ENCODE assay signal across 8 cellular contexts in genomic region chr16:22191966-22192260, GRCh38. TPM values are rescaled to one million over a fixed set of nuclear protein-coding genes. Genes with fewer than 3 reads are reported as not detected.
DNase-seq lines count a peak whose midpoint lies in the region; ATAC-seq and TF ChIP-seq lines count a peak whose summit lies in the region.

No MANE protein-coding gene starts in this region.

- TF ChIP-seq CTCF in upper lobe of right lung (IDR thresholded peaks at IDR 0.05) = no peak

- H3K9ac ChIP-seq in mucosa of stomach (ENCODE audit: low read length) = peak overlapping the region; percentile 81

- H3K4me3 ChIP-seq in mucosa of stomach (ENCODE audit: low read length) (peak overlapping the region; percentile 48), upper lobe of right lung (peak overlapping the region; percentile 55)

- H3K27me3 ChIP-seq in mucosa of stomach (ENCODE audit: control insufficient read depth, insufficient read depth, low read length) = no peaks in the 10 kb centered on the region
- no peaks in the 10 kb centered on the region for H3K27me3 ChIP-seq in upper lobe of right lung

- peak; percentile 49 for DNase-seq in DMS53 (lab: John Stamatoyannopoulos, UW)
- no peak for DNase-seq in DMS53 treated with DMSO at 0.1 percent for 48 hours (lab: John Stamatoyannopoulos, UW; ENCODE audit: unreplicated experiment)
- peak; percentile 32 for DNase-seq in SK-MEL-5 (ENCODE audit: low read depth, low spot score)
- peak in 11 of 61 donors; percentile 1 to 35 (median 18) for DNase-seq in caudate nucleus (lab: John Stamatoyannopoulos, UW)
- DNase-seq in upper lobe of right lung = no peak

- peaks cover 45% of the 10 kb centered on the region for H3K4me1 ChIP-seq in mucosa of stomach (ENCODE audit: control insufficient read depth, insufficient read depth, low read length)
- H3K4me1 ChIP-seq in upper lobe of right lung = peaks cover 36% of the 10 kb centered on the region

- no peaks in the 10 kb centered on the region for H3K9me3 ChIP-seq in mucosa of stomach (ENCODE audit: control insufficient read depth, low read length)
- no peaks in the 10 kb centered on the region for H3K9me3 ChIP-seq in upper lobe of right lung

- intact Hi-C loops in upper lobe of right lung (cut with DNase I) = no loop called here

- H3K27ac ChIP-seq in caudate nucleus (ENCODE audit: low read depth, low read length) (peak overlapping the region; percentile 97), upper lobe of right lung (peak overlapping the region; percentile 95)

- in situ Hi-C loops in SK-MEL-5 (cut with HindIII; ENCODE audit: low pct_unique_long_range_greater_than_20kb, low sequenced_read_pairs) = no loop called here

- no peak for ATAC-seq in upper lobe of right lung
- ATAC-seq in GM19463 (IDR thresholded peaks at IDR 0.05; ENCODE audit: unreplicated experiment) = no peak
- ATAC-seq in GM21723 (IDR thresholded peaks at IDR 0.05; ENCODE audit: unreplicated experiment) = no peak

- no peaks in the 10 kb centered on the region for H3K36me3 ChIP-seq in mucosa of stomach (ENCODE audit: control insufficient read depth, insufficient read depth, low read length)
- no peaks in the 10 kb centered on the region for H3K36me3 ChIP-seq in upper lobe of right lung

RNA-seq across cellular contexts. Expression of gene EEF2K, which starts 14.2 kb away (rescaled TPM):
- total RNA-seq in SK-MEL-5 (2014; rRNA removed; shearing (Covaris generic)) = 18.1 and 18.5 TPM in 2 replicates
- 14.3 and 18.9 TPM in 2 replicates for polyA plus RNA-seq in SK-MEL-5 (2015; cell fraction: cytosol; rRNA removed)
- polyA plus RNA-seq in SK-MEL-5 (2015; cell fraction: nucleus; rRNA removed) = 17.3 and 18.5 TPM in 2 replicates
- total RNA-seq in upper lobe of right lung = 34.9 TPM

RNA-seq across cellular contexts. Expression of gene SDR42E2, which starts 29.6 kb away (rescaled TPM):
- total RNA-seq in SK-MEL-5 (2014; rRNA removed; shearing (Covaris generic)) = not detected in 2 replicates
- not detected in 2 replicates for polyA plus RNA-seq in SK-MEL-5 (2015; cell fraction: cytosol; rRNA removed)
- polyA plus RNA-seq in SK-MEL-5 (2015; cell fraction: nucleus; rRNA removed) = not detected in 2 replicates
- 0.14 TPM for total RNA-seq in upper lobe of right lung

Comparison
In these comparisons a context has a peak if more than half of its experiments do, and no peak if none do; other contexts are left out.
1. DNase-seq: peak in DMS53 (single experiment) and SK-MEL-5 (single experiment); none in DMS53 treated with DMSO at 0.1 percent for 48 hours (single experiment) and upper lobe of right lung (single experiment).